ENCODE assay signal across 13 cellular contexts in genomic region chr4:150593996-150594395, GRCh38. TPM values are rescaled to one million over a fixed set of nuclear protein-coding genes. Genes with fewer than 3 reads are reported as not detected.
DNase-seq lines count a peak whose midpoint lies in the region; ATAC-seq and TF ChIP-seq lines count a peak whose summit lies in the region.
"Had no signal": no experiment of that assay in that cellular context is flagged by ENCODE, and none has a peak within 500 bp of the region (broad histone marks: within the 10 kb centered on the region; RNA-seq: fewer than 3 reads in every experiment).

No MANE protein-coding gene starts in this region.

- H3K4me3 ChIP-seq in fibroblast of villous mesenchyme (ENCODE audit: low read depth, low read length) (no peak overlapping the region), aorta (ENCODE audit: low read length in 2 of 2) (no peak overlapping the region)
- H3K4me3 ChIP-seq: mucosa of descending colon, SJCRH30, stomach had no signal

- H3K27ac ChIP-seq in RWPE1 (no peak overlapping the region), aorta (ENCODE audit: low read depth in 1 of 2, low read length in 2 of 2) (no peak overlapping the region)
- H3K27ac ChIP-seq: SJCRH30, stomach had no signal

- intact Hi-C loops in aorta (cut with DNase I): no loop called here

- no peaks in the 10 kb centered on the region for H3K27me3 ChIP-seq in aorta (ENCODE audit: control insufficient read depth in 1 of 2, insufficient read depth in 2 of 2, low read length in 1 of 2)
- H3K27me3 ChIP-seq: SJCRH30, stomach had no signal

- H3K9me3 ChIP-seq in aorta (ENCODE audit: control insufficient read depth, low read length): no peaks in the 10 kb centered on the region
- H3K9me3 ChIP-seq: mucosa of descending colon, SJCRH30, stomach had no signal

- 0 out of 2 replicates have a peak, but pooled peaks have one; percentile 8 for TF ChIP-seq CTCF in RWPE1 (conservative IDR thresholded peaks at IDR 0.05; ENCODE audit: low read depth)
- peak; percentile 31 for TF ChIP-seq CTCF in fibroblast of villous mesenchyme (IDR thresholded peaks at IDR 0.05; ENCODE audit: insufficient read depth, low read depth, low read length)

- CTCF ChIA-PET in RWPE1 (lab: Yijun Ruan, JAX): no interaction called here

- H3K4me1 ChIP-seq in aorta (ENCODE audit: control insufficient read depth in 1 of 2, insufficient read depth in 2 of 2, low read length in 2 of 2): no peaks in the 10 kb centered on the region
- H3K4me1 ChIP-seq: SJCRH30, stomach had no signal

- no peak for ATAC-seq in aorta (ENCODE audit: low FRiP score)
- ATAC-seq: mucosa of descending colon had no signal

- WGBS in aorta, 2 donors: 87 to 93% methylated on average over 1 of the region's 1 CpG

- POLR2A ChIA-PET in RWPE1 (lab: Yijun Ruan, JAX; ENCODE audit: low non-redundant PET): no interaction called here

- no peaks in the 10 kb centered on the region for H3K36me3 ChIP-seq in aorta (ENCODE audit: control insufficient read depth in 1 of 2, insufficient read depth in 2 of 2, low read length in 1 of 2)
- H3K36me3 ChIP-seq: SJCRH30 had no signal

- DNase-seq in A172 (ENCODE audit: low spot score) (peak; percentile 3), HCEC 1CT (peak; percentile 59), RWPE1 (ENCODE audit: low spot score) (no peak), fibroblast of villous mesenchyme (ENCODE audit: low read depth) (no peak), COLO668 (lab: John Stamatoyannopoulos, UW; ENCODE audit: unreplicated experiment) (no peak), NCI-H2029 treated with DMSO at 0.1 percent for 48 hours (lab: John Stamatoyannopoulos, UW) (no peak), aorta (no peak)
- DNase-seq in effector CD8-positive, alpha-beta T cell (lab: John Stamatoyannopoulos, UW): no peak
- DNase-seq: CD4-positive, alpha-beta memory T cell; central memory CD4-positive, alpha-beta T cell; mucosa of descending colon; stomach had no signal

RNA-seq across cellular contexts. Expression of gene MAB21L2, which starts 12.0 kb away (rescaled TPM):
- total RNA-seq in A172 (2014; rRNA removed; shearing (Covaris generic)): not detected in 2 replicates
- total RNA-seq in fibroblast of villous mesenchyme: under 0.01 TPM in 2 replicates
- total RNA-seq in aorta: under 1 TPM; 0.16 to 0.69 TPM
- 1 to 10 TPM in 1 of 2 donors, under 1 TPM in 1; 0.05 to 8.6 TPM for polyA plus RNA-seq in aorta
- total RNA-seq: CD4-positive, alpha-beta memory T cell; SJCRH30 had no signal

Comparison
In these comparisons a context has a peak if more than half of its experiments do, and no peak if none do; other contexts are left out.
1. DNase-seq: peak in A172 (single experiment) and HCEC 1CT (single experiment); none in RWPE1 (single experiment), fibroblast of villous mesenchyme (single experiment), effector CD8-positive, alpha-beta T cell (single experiment), COLO668 (single experiment), NCI-H2029 treated with DMSO at 0.1 percent for 48 hours (single experiment) and aorta (0 of 2).